14 cellular contexts compared by ENCODE assay signal in the genomic region with DNA sequence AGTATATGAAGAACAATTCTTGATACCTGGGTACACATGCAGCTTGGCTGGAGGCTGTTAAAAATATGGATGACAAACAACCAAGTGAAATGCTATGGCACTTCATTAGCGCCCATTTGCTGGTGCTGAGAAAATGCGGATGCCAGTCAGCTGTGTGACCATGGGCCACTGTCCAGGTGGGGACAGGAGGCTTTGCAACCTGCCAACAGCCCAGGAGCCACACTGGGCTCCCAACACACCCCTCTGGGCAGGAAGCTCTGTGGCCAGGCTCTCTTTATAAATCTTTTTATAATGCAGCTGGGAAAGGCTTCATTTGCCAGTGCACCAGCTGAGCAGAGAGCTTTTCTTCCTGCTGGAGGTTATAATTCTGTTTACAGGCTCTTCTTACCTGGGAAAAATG.
"Had no signal": no experiment of that assay in that cellular context is flagged by ENCODE, and none has a peak within 500 bp of the region (broad histone marks: within the 10 kb centered on the region; RNA-seq: fewer than 3 reads in every experiment).

No MANE protein-coding gene starts in this region.

- ATAC-seq: activated naive CD4-positive, alpha-beta T cell treated with anti-CD3 and anti-CD28 coated beads, Interleukin-2, amount 50 U/mL, for 72 hours; foreskin keratinocyte; left cardiac atrium; natural killer cell had no signal

- H3K36me3 ChIP-seq: suprapubic skin had no signal

- H3K9me3 ChIP-seq: sigmoid colon, suprapubic skin, upper lobe of left lung had no signal

- H3K4me3 Mint-ChIP-seq: activated B cell treated with CpG ODN at 0.5 μM for 24 hours; memory B cell; natural killer cell; T-helper 1 cell treated with Interleukin-12 subunit alpha and Interleukin-12 subunit beta and Interleukin-4 antibody, amounts not matched to agents 30 μg/mL and 1 μg/mL, for 36 hours had no signal

- H3K27ac ChIP-seq: foreskin keratinocyte, sigmoid colon, suprapubic skin, upper lobe of left lung had no signal

- H3K27me3 ChIP-seq: foreskin keratinocyte, sigmoid colon, suprapubic skin, upper lobe of left lung had no signal

- H3K4me3 ChIP-seq: sigmoid colon, suprapubic skin, upper lobe of left lung had no signal

- DNase-seq: activated B cell treated with CpG ODN at 0.5 μM for 24 hours; activated CD4-positive, alpha-beta T cell treated with anti-CD3 and anti-CD28 coated beads, Interleukin-2, amount 50 U/mL, for 1 hour; activated T-cell treated with anti-CD3 and anti-CD28 coated beads, Interleukin-2, amount 50 U/mL, for 1 hour; amniotic stem cell; foreskin keratinocyte; left cardiac atrium; natural killer cell; sigmoid colon; stimulated activated naive CD4-positive, alpha-beta T cell treated with Interleukin-2 at 50 U/mL for 16 hours; upper lobe of left lung had no signal

- H3K9me3 Mint-ChIP-seq: activated B cell treated with CpG ODN at 0.5 μM for 24 hours, natural killer cell had no signal

- H3K4me1 ChIP-seq: foreskin keratinocyte, suprapubic skin had no signal

- H3K27ac Mint-ChIP-seq: activated B cell treated with CpG ODN at 0.5 μM for 24 hours; activated naive CD4-positive, alpha-beta T cell treated with anti-CD3 and anti-CD28 coated beads, Interleukin-2, amount 50 U/mL, for 72 hours; memory B cell; natural killer cell; T-helper 1 cell treated with Interleukin-12 subunit alpha and Interleukin-12 subunit beta and Interleukin-4 antibody, amounts not matched to agents 30 μg/mL and 1 μg/mL, for 36 hours had no signal
